ENCODE assay signal across 18 cellular contexts in the genomic region with DNA sequence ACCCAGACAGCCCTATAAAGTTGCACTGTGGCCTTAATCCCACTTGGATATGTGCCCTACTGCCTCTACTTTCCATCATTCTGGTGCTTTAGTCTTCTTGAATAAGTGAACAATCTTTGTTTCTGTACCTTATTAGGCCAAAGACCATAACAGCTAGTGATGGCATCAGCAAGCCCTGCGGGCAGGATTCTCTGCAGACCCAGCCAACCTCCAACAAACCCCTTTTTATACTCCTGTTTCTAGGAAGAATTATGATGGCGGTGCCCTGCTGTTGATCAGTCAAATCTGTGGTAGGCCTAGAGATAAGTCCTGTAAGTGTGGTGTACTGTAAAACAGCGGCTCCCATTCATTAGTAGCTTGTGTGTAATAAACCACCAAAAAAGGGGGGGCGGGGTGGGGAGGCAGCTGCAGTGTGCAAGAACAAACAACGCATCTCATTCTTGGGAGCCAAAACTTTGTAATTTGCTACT. TPM values are rescaled to one million over a fixed set of nuclear protein-coding genes. Genes with fewer than 3 reads are reported as not detected.
DNase-seq lines count a peak whose midpoint lies in the region; TF ChIP-seq lines count a peak whose summit lies in the region.
"Had no signal": no experiment of that assay in that cellular context is flagged by ENCODE, and none has a peak within 500 bp of the region (broad histone marks: within the 10 kb centered on the region; RNA-seq: fewer than 3 reads in every experiment).

No MANE protein-coding gene starts in this region.

- no peak for TF ChIP-seq CTCF in tibial nerve (IDR thresholded peaks at IDR 0.05)

- 39 to 45% methylated on average over 5 of the region's 5 CpGs for WGBS in tibial nerve, 2 donors

- TF ChIP-seq EP300 in tibial nerve (IDR thresholded peaks at IDR 0.05) = no peak

- no peak for TF ChIP-seq POLR2A in tibial nerve (IDR thresholded peaks at IDR 0.05)

- H3K27me3 ChIP-seq in tibial nerve = no peaks in the 10 kb centered on the region
- H3K27me3 ChIP-seq: brain microvascular endothelial cell had no signal

- no peaks in the 10 kb centered on the region for H3K36me3 ChIP-seq in tibial nerve
- H3K36me3 ChIP-seq: brain microvascular endothelial cell, esophagus squamous epithelium, heart left ventricle had no signal

- H3K4me1 ChIP-seq in tibial nerve = peaks cover 0 to 13% (median 3%) of the 10 kb centered on the region in 4 donors
- H3K4me1 ChIP-seq: Caco-2, esophagus squamous epithelium, heart left ventricle had no signal

- no peak overlapping the region for H3K4me3 ChIP-seq in tibial nerve
- H3K4me3 ChIP-seq: esophagus squamous epithelium, GM23248, heart left ventricle had no signal

- H3K27ac ChIP-seq in angular gyrus (ENCODE audit: low read depth, low read length) = peak overlapping the region; percentile 74
- H3K27ac ChIP-seq in tibial nerve = peak overlapping the region in 2 of 4 donors; percentile 34 to 68
- H3K27ac ChIP-seq: brain microvascular endothelial cell, esophagus squamous epithelium, GM23248, heart left ventricle had no signal

- DNase-seq in C1 segment of cervical spinal cord (lab: John Stamatoyannopoulos, UW) (peak in 9 of 14 donors; percentile 6 to 64 (median 45)), NCI-H1930 (lab: John Stamatoyannopoulos, UW) (peak; percentile 9 to 16), midbrain (lab: John Stamatoyannopoulos, UW) (peak; percentile 89), NCI-H2029 (lab: John Stamatoyannopoulos, UW) (no peak), tibial nerve (ENCODE audit: low spot score in 2 of 2) (no peak), NCI-H446 treated with DMSO at 0.1 percent for 48 hours (lab: John Stamatoyannopoulos, UW) (no peak)
- DNase-seq in central memory CD4-positive, alpha-beta T cell = no peak
- DNase-seq: brain microvascular endothelial cell, Caco-2, esophagus squamous epithelium, GF-D8, GM23248, heart left ventricle, islet precursor cell, natural killer cell, NCI-H82, RPMI8226 had no signal

- H3K9me3 ChIP-seq in tibial nerve = no peaks in the 10 kb centered on the region
- H3K9me3 ChIP-seq: Caco-2, esophagus squamous epithelium, heart left ventricle had no signal

RNA-seq across cellular contexts. Expression of a gene that starts 40.5 kb away (rescaled TPM):
- total RNA-seq in tibial nerve = 10 to 100 TPM; 21.3 to 50.5 (median 34.3) TPM
- total RNA-seq: GM23248, natural killer cell had no signal

Comparison
In these comparisons a context has a peak if more than half of its experiments do, and no peak if none do; other contexts are left out.
1. DNase-seq: peak in C1 segment of cervical spinal cord (9 of 14), NCI-H1930 (2 of 2) and midbrain (single experiment); none in NCI-H2029 (single experiment), tibial nerve (0 of 2), NCI-H446 treated with DMSO at 0.1 percent for 48 hours (single experiment) and central memory CD4-positive, alpha-beta T cell (single experiment).